In genomic region chr5:139654464-139654863, GRCh38 we compare ENCODE assay signal across 1 cellular context.
TF ChIP-seq lines count a peak whose summit lies in the region.

No MANE protein-coding gene starts in this region.

TF ChIP-seq in GM12878, 131 proteins besides CTCF, POLR2A, EP300 and RAD21:
- 0 out of 2 replicates have a peak, but pooled peaks have one; percentile 30 for TF ChIP-seq RAD51 (IDR thresholded peaks at IDR 0.05)
- no peak for TF ChIP-seq CBFB (IDR thresholded peaks at IDR 0.05; ENCODE audit: low read depth)
- no peak for TF ChIP-seq CHD4 (IDR thresholded peaks at IDR 0.05)
- peak; percentile 36; the same call in 1 of the 2 replicates for TF ChIP-seq SPI1 (IDR thresholded peaks at IDR 0.05; ENCODE audit: borderline replicate concordance, insufficient read depth, low read depth, low read length)
- peak; percentile 33; the same call in 1 of the 2 replicates for TF ChIP-seq ZNF24 (IDR thresholded peaks at IDR 0.05)
- TF ChIP-seq STAT1 (conservative IDR thresholded peaks at IDR 0.05): 0 out of 2 replicates have a peak, but pooled peaks have one; percentile 18
- TF ChIP-seq ZNF217 (IDR thresholded peaks at IDR 0.05): peak; percentile 60; the same call in 1 of the 2 replicates
- 0 out of 2 replicates have a peak, but pooled peaks have one; percentile 45 for TF ChIP-seq MXI1 (IDR thresholded peaks at IDR 0.05; ENCODE audit: low read depth, low read length)
TF ChIP-seq in GM12878: peak in this region for 6.
